Comparison of ENCODE assay signal across 17 cellular contexts in genomic region chr2:120828066-120828465, GRCh38.
DNase-seq lines count a peak whose midpoint lies in the region; ATAC-seq and TF ChIP-seq lines count a peak whose summit lies in the region.
"Had no signal": no experiment of that assay in that cellular context is flagged by ENCODE, and none has a peak within 500 bp of the region (broad histone marks: within the 10 kb centered on the region; RNA-seq: fewer than 3 reads in every experiment).

No MANE protein-coding gene starts in this region.

- peak; percentile 56 for DNase-seq in natural killer cell treated with Interleukin-12 subunit alpha and Interleukin-12 subunit beta and Interleukin-15 and Interleukin-18, amount 100 ng/mL, for 72 hours (ENCODE audit: low spot score)
- DNase-seq in natural killer cell (no peak), sciatic nerve (ENCODE audit: low spot score) (peak; percentile 42), nucleus accumbens (lab: John Stamatoyannopoulos, UW) (no peak), GM10248 (ENCODE audit: extremely low spot score) (no peak), KG1 (lab: John Stamatoyannopoulos, UW) (no peak)
- DNase-seq: CD8-positive, alpha-beta T cell; COR-L47; DMS153; DND-41; GDM1; GM23248; H7 had no signal

- no peaks in the 10 kb centered on the region for H3K4me1 Mint-ChIP-seq in natural killer cell treated with Interleukin-12 subunit alpha and Interleukin-12 subunit beta and Interleukin-15 and Interleukin-18, amount 100 ng/mL, for 72 hours (ENCODE audit: low read depth in 2 of 2)
- H3K4me1 Mint-ChIP-seq in natural killer cell (no peaks in the 10 kb centered on the region), brain (peaks cover 83% of the 10 kb centered on the region)
- H3K4me1 Mint-ChIP-seq: B cell, CD14-positive monocyte, IgD-negative memory B cell had no signal

- POLR2A ChIA-PET in GM10248 (lab: Yijun Ruan, JAX) = no interaction called here

- no peak overlapping the region for H3K4me3 Mint-ChIP-seq in natural killer cell treated with Interleukin-12 subunit alpha and Interleukin-12 subunit beta and Interleukin-15 and Interleukin-18, amount 100 ng/mL, for 72 hours
- H3K4me3 Mint-ChIP-seq in natural killer cell (no peak overlapping the region), brain (peak overlapping the region in 1 of 5 experiments; percentile 32)
- H3K4me3 Mint-ChIP-seq: B cell; CD14-positive monocyte; CD8-positive, alpha-beta T cell; IgD-negative memory B cell had no signal

- peaks cover 0 to 2% of the 10 kb centered on the region in 2 donors for H3K27me3 Mint-ChIP-seq in natural killer cell treated with Interleukin-12 subunit alpha and Interleukin-12 subunit beta and Interleukin-15 and Interleukin-18, amount 100 ng/mL, for 72 hours
- H3K27me3 Mint-ChIP-seq in natural killer cell (ENCODE audit: low read depth in 2 of 2) (no peaks in the 10 kb centered on the region), brain (no peaks in the 10 kb centered on the region)
- H3K27me3 Mint-ChIP-seq: B cell had no signal

- no peaks in the 10 kb centered on the region for H3K36me3 Mint-ChIP-seq in natural killer cell treated with Interleukin-12 subunit alpha and Interleukin-12 subunit beta and Interleukin-15 and Interleukin-18, amount 100 ng/mL, for 72 hours
- no peaks in the 10 kb centered on the region for H3K36me3 Mint-ChIP-seq in natural killer cell
- H3K36me3 Mint-ChIP-seq in brain = no peaks in the 10 kb centered on the region
- H3K36me3 Mint-ChIP-seq: CD14-positive monocyte; CD8-positive, alpha-beta T cell; IgD-negative memory B cell had no signal

- no peak overlapping the region for H3K27ac Mint-ChIP-seq in natural killer cell treated with Interleukin-12 subunit alpha and Interleukin-12 subunit beta and Interleukin-15 and Interleukin-18, amount 100 ng/mL, for 72 hours
- H3K27ac Mint-ChIP-seq in natural killer cell (no peak overlapping the region), brain (peak overlapping the region in 4 of 5 experiments; percentile 21 to 93 (median 62))
- H3K27ac Mint-ChIP-seq: B cell; CD14-positive monocyte; CD8-positive, alpha-beta T cell; IgD-negative memory B cell had no signal

- ATAC-seq in natural killer cell treated with Interleukin-12 subunit alpha and Interleukin-12 subunit beta and Interleukin-15 and Interleukin-18, amount 100 ng/mL, for 72 hours = no peak
- ATAC-seq in natural killer cell (no peak), sciatic nerve (no peak)
- ATAC-seq: CD8-positive, alpha-beta T cell had no signal

- intact Hi-C loops in natural killer cell (cut with micrococcal nuclease) (no loop called here), sciatic nerve (cut with DNase I) (no loop called here)

- TF ChIP-seq CTCF in natural killer cell (IDR thresholded peaks at IDR 0.05) (no peak), brain (conservative IDR thresholded peaks at IDR 0.05) (no peak), GM10248 (IDR thresholded peaks at IDR 0.05; ENCODE audit: control extremely low read depth, extremely low read depth, low read depth, missing control alignments) (no peak)

- CTCF ChIA-PET in GM10248 (lab: Yijun Ruan, JAX) = interaction anchor here (0.6 kb wide), 1 partner anchor 1123 kb away, joined by 3 read pairs; no protein-coding TSS in a partner anchor

- H3K9me3 Mint-ChIP-seq in natural killer cell treated with Interleukin-12 subunit alpha and Interleukin-12 subunit beta and Interleukin-15 and Interleukin-18, amount 100 ng/mL, for 72 hours = no peaks in the 10 kb centered on the region
- H3K9me3 Mint-ChIP-seq in natural killer cell (no peaks in the 10 kb centered on the region), brain (peaks cover 0 to 2% (median 0%) of the 10 kb centered on the region in 5 experiments)
- H3K9me3 Mint-ChIP-seq: CD14-positive monocyte; CD8-positive, alpha-beta T cell; IgD-negative memory B cell had no signal

Comparison
In these comparisons a context has a peak if more than half of its experiments do, and no peak if none do; other contexts are left out.
1. DNase-seq: peak in natural killer cell treated with Interleukin-12 subunit alpha and Interleukin-12 subunit beta and Interleukin-15 and Interleukin-18, amount 100 ng/mL, for 72 hours (single experiment) and sciatic nerve (single experiment); none in natural killer cell (single experiment), nucleus accumbens (0 of 56), GM10248 (single experiment) and KG1 (single experiment).
2. H3K27ac Mint-ChIP-seq: peak in brain (4 of 5); none in natural killer cell treated with Interleukin-12 subunit alpha and Interleukin-12 subunit beta and Interleukin-15 and Interleukin-18, amount 100 ng/mL, for 72 hours (0 of 2) and natural killer cell (0 of 2).